28 cellular contexts compared by ENCODE assay signal in the genomic region with DNA sequence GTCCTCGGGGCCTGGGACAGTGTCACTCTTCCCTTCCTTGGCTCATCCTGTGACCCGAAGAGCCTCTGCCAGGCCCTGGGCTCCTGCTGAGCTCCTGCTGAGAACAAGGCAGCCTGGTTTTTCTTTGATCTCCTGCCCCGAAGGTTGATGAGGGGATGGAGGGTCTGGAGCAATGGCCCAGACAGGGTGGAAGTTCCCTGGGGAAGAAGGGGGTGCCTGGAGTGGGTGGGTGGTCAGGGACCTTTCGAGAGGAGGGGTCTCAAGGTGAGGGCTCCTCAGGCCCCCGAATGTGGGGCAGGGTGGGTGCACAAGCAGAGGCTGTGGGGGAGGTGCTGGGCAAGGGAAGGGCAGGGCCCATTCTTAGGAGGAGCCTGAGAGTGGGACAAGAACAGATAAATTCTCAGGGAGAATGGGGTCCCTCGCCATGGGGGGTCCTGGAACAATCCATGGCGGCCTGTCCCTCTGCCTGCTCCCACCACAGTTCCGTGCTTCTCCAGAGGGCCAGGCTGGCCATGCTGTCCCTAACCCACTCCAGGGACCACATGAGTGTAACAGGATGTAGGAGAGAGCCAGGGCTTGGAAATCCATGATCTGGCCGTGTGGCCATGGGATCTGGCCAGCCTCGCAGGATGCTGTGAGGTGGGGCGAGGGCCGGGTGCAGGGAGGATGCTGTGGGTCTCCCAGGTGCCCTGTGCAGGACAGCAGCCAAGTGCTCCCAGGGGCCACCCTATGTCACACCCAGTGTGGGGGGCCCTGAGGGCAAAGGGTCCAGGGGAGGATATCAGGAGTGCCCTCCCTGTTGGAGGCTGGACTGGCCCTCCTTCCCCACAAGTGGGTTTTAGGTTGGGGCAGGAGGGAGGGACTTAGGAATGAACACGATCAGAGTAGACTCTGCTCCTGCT.
DNase-seq lines count a peak whose midpoint lies in the region; ATAC-seq and TF ChIP-seq lines count a peak whose summit lies in the region.
"Had no signal": no experiment of that assay in that cellular context is flagged by ENCODE, and none has a peak within 500 bp of the region (broad histone marks: within the 10 kb centered on the region; RNA-seq: fewer than 3 reads in every experiment).

No MANE protein-coding gene starts in this region.

- H3K79me2 ChIP-seq in DOHH2 (ENCODE audit: control insufficient read depth, low read length) = no peaks in the 10 kb centered on the region

- H3K9ac ChIP-seq in colonic mucosa (ENCODE audit: low read depth in 2 of 2, low read length in 2 of 2) (no peak overlapping the region), neuronal stem cell (ENCODE audit: low read depth, low read length, poor library complexity) (no peak overlapping the region)

- H2BK15ac ChIP-seq in neuronal stem cell (ENCODE audit: low read length) = peak overlapping the region; percentile 83

- H4K20me1 ChIP-seq in DOHH2 (ENCODE audit: control insufficient read depth, insufficient read depth, low read depth, low read length) = no peaks in the 10 kb centered on the region

- intact Hi-C loops in colonic mucosa (cut with DNase I) = no loop called here
- intact Hi-C loops in activated CD4-positive, alpha-beta T cell treated with anti-CD3 and anti-CD28 coated beads for 36 hours (cut with DNase I, micrococcal nuclease) = no loop called here

- in situ Hi-C loops in GM13976 (cut with MboI; ENCODE audit: low sequenced_read_pairs, unreplicated experiment) = no loop called here

- no CpG with 5 or more reads among the region's 13 CpGs for WGBS in neuronal stem cell (ENCODE audit: extremely low coverage in 2 of 2, insufficient read length in 2 of 2, insufficient replicate concordance in 1 of 2), 2 donors

- TF ChIP-seq CTCF in DOHH2 (IDR thresholded peaks at IDR 0.05; ENCODE audit: low read depth, low read length, poor library complexity, severe bottlenecking) = no peak
- no peak for TF ChIP-seq CTCF in HEK293 (tag by site-specific recombination; IDR thresholded peaks at IDR 0.05)
- no peak for TF ChIP-seq CTCF in colonic mucosa (IDR thresholded peaks at IDR 0.05)
- TF ChIP-seq CTCF in GM13976 (IDR thresholded peaks at IDR 0.05; ENCODE audit: borderline replicate concordance, control extremely low read depth, extremely low read depth, insufficient read depth, missing control alignments) = no peak

- no peaks in the 10 kb centered on the region for H3K9me3 ChIP-seq in DOHH2 (ENCODE audit: control insufficient read depth, insufficient read depth, low read length)
- H3K9me3 ChIP-seq in HEK293 (ENCODE audit: control insufficient read depth, insufficient read depth, low read depth, low read length) = no peaks in the 10 kb centered on the region
- no peaks in the 10 kb centered on the region for H3K9me3 ChIP-seq in colonic mucosa
- H3K9me3 ChIP-seq in neuronal stem cell (replicated peaks in 1 of 2; ENCODE audit: control insufficient read depth in 2 of 2, insufficient read depth in 1 of 2, low read depth in 1 of 2, low read length in 2 of 2) = no peaks in the 10 kb centered on the region
- H3K9me3 ChIP-seq: esophagus muscularis mucosa, heart right ventricle, prostate gland, SJSA1, thyroid gland had no signal

- no peak overlapping the region for H4K91ac ChIP-seq in neuronal stem cell (ENCODE audit: low read depth, low read length, poor library complexity)

- H3K27me3 Mint-ChIP-seq in activated CD4-positive, alpha-beta T cell treated with anti-CD3 and anti-CD28 coated beads for 36 hours = peaks cover 23% of the 10 kb centered on the region

- H3K27ac Mint-ChIP-seq in activated CD4-positive, alpha-beta T cell treated with anti-CD3 and anti-CD28 coated beads for 36 hours = no peak overlapping the region
- H3K27ac Mint-ChIP-seq: CD4-positive, alpha-beta T cell; stimulated activated naive CD8-positive, alpha-beta T cell treated with anti-CD3 and anti-CD28 coated beads, Interleukin-15, amount 100 ng/mL, for 72 hours had no signal

- H3K4me3 ChIP-seq in DOHH2 (ENCODE audit: low read length) = peak overlapping the region; percentile 77
- H3K4me3 ChIP-seq in HEK293 (ENCODE audit: low read depth, low read length) = no peak overlapping the region
- H3K4me3 ChIP-seq in colonic mucosa = no peak overlapping the region
- no peak overlapping the region for H3K4me3 ChIP-seq in neuronal stem cell (ENCODE audit: low read length in 2 of 2)
- H3K4me3 ChIP-seq: esophagus muscularis mucosa, heart right ventricle, K562, prostate gland, SJSA1, thyroid gland had no signal

- H3K4me2 ChIP-seq in DOHH2 (ENCODE audit: low read length) (peak overlapping the region; percentile 93), neuronal stem cell (ENCODE audit: insufficient read depth, low read length, poor library complexity, severe bottlenecking) (no peak overlapping the region)

- H3K4me1 ChIP-seq in DOHH2 (ENCODE audit: control insufficient read depth, low read length) (peaks cover 67% of the 10 kb centered on the region), HEK293 (ENCODE audit: control insufficient read depth, insufficient read depth, low read length) (no peaks in the 10 kb centered on the region), colonic mucosa (no peaks in the 10 kb centered on the region), neuronal stem cell (ENCODE audit: control insufficient read depth in 2 of 2, insufficient read depth in 1 of 2, low read depth in 1 of 2, low read length in 2 of 2) (no peaks in the 10 kb centered on the region)
- H3K4me1 ChIP-seq: foreskin keratinocyte, prostate gland, SJSA1 had no signal

- H3K4ac ChIP-seq in neuronal stem cell (ENCODE audit: low read length) = no peak overlapping the region

- no peaks in the 10 kb centered on the region for H3K36me3 Mint-ChIP-seq in activated CD4-positive, alpha-beta T cell treated with anti-CD3 and anti-CD28 coated beads for 36 hours (ENCODE audit: low read depth)
- H3K36me3 Mint-ChIP-seq: memory B cell had no signal

- no peak overlapping the region for H2BK5ac ChIP-seq in neuronal stem cell (ENCODE audit: low read length)

- H3K27me3 ChIP-seq in DOHH2 (ENCODE audit: control insufficient read depth, low read length) (no peaks in the 10 kb centered on the region), colonic mucosa (peaks cover 15% of the 10 kb centered on the region), neuronal stem cell (ENCODE audit: control insufficient read depth in 3 of 3, insufficient read depth in 3 of 3, low read depth in 1 of 3, low read length in 3 of 3) (peaks cover 0 to 36% (median 19%) of the 10 kb centered on the region in 3 experiments)
- H3K27me3 ChIP-seq: thyroid gland had no signal

- H3K79me1 ChIP-seq in neuronal stem cell (ENCODE audit: low read depth, low read length) = no peaks in the 10 kb centered on the region

- H3K18ac ChIP-seq in neuronal stem cell (ENCODE audit: low read length) = peak overlapping the region; percentile 57

- peak; percentile 11 for DNase-seq in colonic mucosa
- no peak for DNase-seq in neuronal stem cell (ENCODE audit: low spot score)
- no peak for DNase-seq in GM13976 (ENCODE audit: low spot score)
- no peak for DNase-seq in HT-29 (ENCODE audit: low spot score)
- no peak for DNase-seq in activated CD4-positive, alpha-beta T cell treated with anti-CD3 and anti-CD28 coated beads for 36 hours
- DNase-seq: activated CD4-positive, CD25-positive, alpha-beta regulatory T cell treated with anti-CD3 and anti-CD28 coated beads, Interleukin-2, amount 50 U/mL, for 72 hours; activated naive CD4-positive, alpha-beta T cell treated with Interleukin-2 at 50 U/mL for 16 hours; CD4-positive, alpha-beta T cell; cortex of kidney; foreskin keratinocyte; GOT3; heart right ventricle; left cardiac atrium; MM.1S; NCI-H1417 treated with DMSO at 0.1 percent for 48 hours; NCI-H2081 treated with DMSO at 0.1 percent for 48 hours; NCI-H345; stimulated activated naive CD8-positive, alpha-beta T cell treated with anti-CD3 and anti-CD28 coated beads, Interleukin-15, amount 100 ng/mL, for 72 hours; T-helper 1 cell had no signal

- ATAC-seq in HG03097 (IDR thresholded peaks at IDR 0.05; ENCODE audit: low FRiP score, unreplicated experiment) = no peak
- ATAC-seq in activated CD4-positive, alpha-beta T cell treated with anti-CD3 and anti-CD28 coated beads for 36 hours = no peak
- ATAC-seq: K562; stimulated activated naive CD8-positive, alpha-beta T cell treated with anti-CD3 and anti-CD28 coated beads, Interleukin-15, amount 100 ng/mL, for 72 hours had no signal

- no peak overlapping the region for H3K4me3 Mint-ChIP-seq in activated CD4-positive, alpha-beta T cell treated with anti-CD3 and anti-CD28 coated beads for 36 hours
- H3K4me3 Mint-ChIP-seq: CD4-positive, alpha-beta T cell had no signal

- peaks cover 18% of the 10 kb centered on the region for H3F3A ChIP-seq in DOHH2 (ENCODE audit: control insufficient read depth, insufficient read depth)

- no peaks in the 10 kb centered on the region for H3K9me3 Mint-ChIP-seq in activated CD4-positive, alpha-beta T cell treated with anti-CD3 and anti-CD28 coated beads for 36 hours (ENCODE audit: low read depth)
- H3K9me3 Mint-ChIP-seq: CD4-positive, alpha-beta T cell; memory B cell; stimulated activated naive CD8-positive, alpha-beta T cell treated with anti-CD3 and anti-CD28 coated beads, Interleukin-15, amount 100 ng/mL, for 72 hours had no signal

- H3K14ac ChIP-seq in neuronal stem cell (ENCODE audit: low read length) = peak overlapping the region; percentile 56

- H2BK120ac ChIP-seq in neuronal stem cell (ENCODE audit: low read depth, low read length) = peak overlapping the region; percentile 2

- H4K8ac ChIP-seq in neuronal stem cell (ENCODE audit: low read depth, low read length) = no peak overlapping the region

- peak overlapping the region; percentile 5 for H3K23ac ChIP-seq in neuronal stem cell (ENCODE audit: low read depth, low read length, poor library complexity)

- peak overlapping the region; percentile 74 for H2AK5ac ChIP-seq in neuronal stem cell (ENCODE audit: low read depth, low read length)

- H3K36me3 ChIP-seq in DOHH2 (ENCODE audit: control insufficient read depth, low read length) (no peaks in the 10 kb centered on the region), HEK293 (ENCODE audit: control insufficient read depth in 2 of 2, insufficient read depth in 1 of 2, low read length in 2 of 2) (no peaks in the 10 kb centered on the region), colonic mucosa (no peaks in the 10 kb centered on the region), neuronal stem cell (replicated peaks in 1 of 2; ENCODE audit: control insufficient read depth in 2 of 2, insufficient read depth in 2 of 2, low read length in 2 of 2) (no peaks in the 10 kb centered on the region)
- H3K36me3 ChIP-seq: esophagus muscularis mucosa, heart right ventricle, prostate gland, SJSA1, thyroid gland had no signal

- H3K4me1 Mint-ChIP-seq in activated CD4-positive, alpha-beta T cell treated with anti-CD3 and anti-CD28 coated beads for 36 hours = peaks cover 3% of the 10 kb centered on the region

- no peak overlapping the region for H2AFZ ChIP-seq in neuronal stem cell (ENCODE audit: low read length)

- H3K27ac ChIP-seq in DOHH2 (ENCODE audit: low read depth, low read length) (peak overlapping the region; percentile 85), HEK293 (ENCODE audit: extremely low read depth, low read depth, low read length) (no peak overlapping the region), colonic mucosa (no peak overlapping the region), neuronal stem cell (replicated peaks; ENCODE audit: low read length) (no peak overlapping the region)
- H3K27ac ChIP-seq: esophagus muscularis mucosa, foreskin keratinocyte, heart right ventricle, prostate gland, SJSA1, thyroid gland had no signal

- CTCF ChIA-PET in HEK293 (lab: Yijun Ruan, JAX) = interaction anchor here (0.7 to 3.1 kb wide), 4 partner anchors 7 to 484 kb away, joined by 3 to 23 read pairs (median 4); no protein-coding TSS in a partner anchor
- CTCF ChIA-PET in activated CD4-positive, alpha-beta T cell treated with anti-CD3 and anti-CD28 coated beads for 36 hours (lab: Charles Lee) = interaction anchor here (0.8 to 1.9 kb wide), 6 partner anchors 7 to 334 kb away, joined by 3 to 16 read pairs (median 4); no protein-coding TSS in a partner anchor

- no peaks in the 10 kb centered on the region for H3K9me2 ChIP-seq in DOHH2 (replicated peaks; ENCODE audit: control insufficient read depth, low read length)

- POLR2A ChIA-PET in HEK293 (lab: Yijun Ruan, JAX) = no interaction called here
- POLR2A ChIA-PET in activated CD4-positive, alpha-beta T cell treated with anti-CD3 and anti-CD28 coated beads for 36 hours (lab: Charles Lee) = no interaction called here

- H2BK12ac ChIP-seq in neuronal stem cell (ENCODE audit: low read length) = no peak overlapping the region
